19 cellular contexts compared by ENCODE assay signal in the genomic region with DNA sequence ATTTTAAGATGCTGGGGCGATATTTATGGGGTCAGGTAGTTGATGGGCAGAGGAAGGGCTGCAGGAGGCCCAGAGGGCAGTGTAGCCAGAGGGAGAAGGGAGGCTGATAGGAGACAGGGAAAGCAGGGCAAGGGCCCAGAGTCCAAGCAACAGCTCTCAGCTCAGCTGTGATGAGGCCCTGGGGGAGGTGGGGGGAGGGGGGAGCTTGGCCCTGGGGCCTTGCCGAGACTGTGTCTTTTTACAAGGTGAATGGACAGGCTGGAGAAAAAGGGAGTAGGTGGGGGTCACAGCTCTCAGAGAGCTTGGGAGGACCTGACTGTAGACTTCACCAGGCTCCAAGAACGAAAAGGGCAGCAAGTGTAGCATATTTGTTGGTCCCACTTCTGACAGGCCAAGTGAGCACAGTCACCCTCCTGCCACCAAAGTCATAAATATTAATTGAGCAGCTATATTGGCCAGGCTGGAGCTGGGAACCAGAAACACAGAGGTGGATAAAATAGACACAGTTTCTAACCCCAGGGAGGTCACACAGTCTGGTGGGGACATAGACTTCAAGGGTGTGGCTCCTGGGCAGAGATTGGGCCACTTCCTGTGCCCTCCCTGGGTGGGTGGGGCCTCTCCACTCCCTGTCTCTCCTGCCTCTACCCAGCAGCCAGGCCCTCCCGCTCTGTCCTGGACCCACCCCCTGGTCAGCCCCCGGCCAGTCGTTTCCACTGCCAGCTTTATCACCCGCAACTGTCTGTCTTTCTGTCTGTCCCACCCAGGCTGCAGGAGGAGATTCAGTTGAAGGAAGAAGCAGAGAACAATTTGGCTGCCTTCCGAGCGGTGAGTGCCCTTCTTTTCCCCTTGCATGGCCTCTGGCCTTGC. TPM values are rescaled to one million over a fixed set of nuclear protein-coding genes. Genes with fewer than 3 reads are reported as not detected.
DNase-seq lines count a peak whose midpoint lies in the region; ATAC-seq, FAIRE-seq and TF ChIP-seq lines count a peak whose summit lies in the region.
"Had no signal": no experiment of that assay in that cellular context is flagged by ENCODE, and none has a peak within 500 bp of the region (broad histone marks: within the 10 kb centered on the region; RNA-seq: fewer than 3 reads in every experiment).

No MANE protein-coding gene starts in this region.

- H3K9me3 Mint-ChIP-seq in activated naive CD8-positive, alpha-beta T cell treated with anti-CD3 and anti-CD28 coated beads, Interleukin-2, amount 10 ng/mL, durations not matched to agents 7 days and 5 days, result no peaks in the 10 kb centered on the region
- no peaks in the 10 kb centered on the region for H3K9me3 Mint-ChIP-seq in activated naive CD8-positive, alpha-beta T cell treated with anti-CD3 and anti-CD28 coated beads, Interleukin-2, amount 50 U/mL, for 24 hours
- H3K9me3 Mint-ChIP-seq in activated T-cell treated with anti-CD3 and anti-CD28 coated beads, Interleukin-2, amount 50 U/mL, for 4 hours, result no peaks in the 10 kb centered on the region
- H3K9me3 Mint-ChIP-seq: activated naive CD4-positive, alpha-beta T cell treated with anti-CD3 and anti-CD28 coated beads for 36 hours; memory B cell had no signal

- no peaks in the 10 kb centered on the region for H3K36me3 Mint-ChIP-seq in activated naive CD8-positive, alpha-beta T cell treated with anti-CD3 and anti-CD28 coated beads, Interleukin-2, amount 10 ng/mL, durations not matched to agents 7 days and 5 days
- no peaks in the 10 kb centered on the region for H3K36me3 Mint-ChIP-seq in activated naive CD8-positive, alpha-beta T cell treated with anti-CD3 and anti-CD28 coated beads, Interleukin-2, amount 50 U/mL, for 24 hours (ENCODE audit: low read depth)
- H3K36me3 Mint-ChIP-seq in activated T-cell treated with anti-CD3 and anti-CD28 coated beads, Interleukin-2, amount 50 U/mL, for 4 hours (ENCODE audit: insufficient read depth), result no peaks in the 10 kb centered on the region
- H3K36me3 Mint-ChIP-seq: activated CD8-positive, alpha-beta memory T cell treated with anti-CD3 and anti-CD28 coated beads, Interleukin-2, amount 10 ng/mL, durations not matched to agents 7 days and 5 days; memory B cell had no signal

- H3K27ac Mint-ChIP-seq in activated naive CD8-positive, alpha-beta T cell treated with anti-CD3 and anti-CD28 coated beads, Interleukin-2, amount 10 ng/mL, durations not matched to agents 7 days and 5 days, result no peak overlapping the region
- H3K27ac Mint-ChIP-seq in activated naive CD8-positive, alpha-beta T cell treated with anti-CD3 and anti-CD28 coated beads, Interleukin-2, amount 50 U/mL, for 24 hours, result no peak overlapping the region
- H3K27ac Mint-ChIP-seq: activated CD8-positive, alpha-beta memory T cell treated with anti-CD3 and anti-CD28 coated beads, Interleukin-2, amount 10 ng/mL, durations not matched to agents 7 days and 5 days; activated naive CD4-positive, alpha-beta T cell treated with anti-CD3 and anti-CD28 coated beads for 36 hours; memory B cell had no signal

- H3K4me2 ChIP-seq in osteoblast (ENCODE audit: insufficient read depth, low read length), result no peak overlapping the region

- intact Hi-C loops in heart right ventricle (cut with DNase I), result loop anchor here in 1 of 10 donors (2.0 kb wide), 1 partner anchor 15 kb away; no protein-coding TSS in a partner anchor

- no peak for DNase-seq in activated naive CD8-positive, alpha-beta T cell treated with anti-CD3 and anti-CD28 coated beads, Interleukin-2, amount 10 ng/mL, durations not matched to agents 7 days and 5 days
- DNase-seq in activated naive CD8-positive, alpha-beta T cell treated with anti-CD3 and anti-CD28 coated beads, Interleukin-2, amount 50 U/mL, for 24 hours, result no peak
- peak; percentile 55 to 79 for DNase-seq in heart right ventricle
- peak; percentile 53 for DNase-seq in osteoblast (ENCODE audit: insufficient read length, low spot score, missing footprints)
- DNase-seq in foreskin fibroblast, result no peak
- no peak for DNase-seq in D721Med (ENCODE audit: insufficient read length, low spot score)
- no peak for DNase-seq in activated T-cell treated with anti-CD3 and anti-CD28 coated beads, Interleukin-2, amount 50 U/mL, for 4 hours
- DNase-seq: activated CD8-positive, alpha-beta memory T cell treated with anti-CD3 and anti-CD28 coated beads, Interleukin-2, amount 10 ng/mL, durations not matched to agents 7 days and 5 days; activated naive CD4-positive, alpha-beta T cell treated with anti-CD3 and anti-CD28 coated beads for 36 hours; Calu3; caudate nucleus; NCI-H1417 treated with DMSO at 0.1 percent for 48 hours; substantia nigra had no signal

- peaks cover 2 to 28% (median 15%) of the 10 kb centered on the region in 9 donors for H3K4me1 ChIP-seq in heart right ventricle
- H3K4me1 ChIP-seq in osteoblast (ENCODE audit: insufficient read depth, low read length), result peaks cover 14% of the 10 kb centered on the region

- POLR2A ChIA-PET in activated naive CD8-positive, alpha-beta T cell treated with anti-CD3 and anti-CD28 coated beads, Interleukin-2, amount 10 ng/mL, durations not matched to agents 7 days and 5 days (lab: Charles Lee), result no interaction called here

- peaks cover 0 to 47% (median 8%) of the 10 kb centered on the region in 9 donors for H3K36me3 ChIP-seq in heart right ventricle
- H3K36me3 ChIP-seq in osteoblast (ENCODE audit: insufficient read depth, low read length), result no peaks in the 10 kb centered on the region
- H3K36me3 ChIP-seq: SJSA1 had no signal

- H3K4me1 Mint-ChIP-seq in activated naive CD8-positive, alpha-beta T cell treated with anti-CD3 and anti-CD28 coated beads, Interleukin-2, amount 10 ng/mL, durations not matched to agents 7 days and 5 days, result peaks cover 2% of the 10 kb centered on the region
- H3K4me1 Mint-ChIP-seq in activated naive CD8-positive, alpha-beta T cell treated with anti-CD3 and anti-CD28 coated beads, Interleukin-2, amount 50 U/mL, for 24 hours, result no peaks in the 10 kb centered on the region
- H3K4me1 Mint-ChIP-seq in activated T-cell treated with anti-CD3 and anti-CD28 coated beads, Interleukin-2, amount 50 U/mL, for 4 hours (ENCODE audit: low read depth), result no peaks in the 10 kb centered on the region
- H3K4me1 Mint-ChIP-seq: activated CD8-positive, alpha-beta memory T cell treated with anti-CD3 and anti-CD28 coated beads, Interleukin-2, amount 10 ng/mL, durations not matched to agents 7 days and 5 days; memory B cell had no signal

- TF ChIP-seq CTCF in heart right ventricle (IDR thresholded peaks at IDR 0.05), result no peak
- TF ChIP-seq CTCF in osteoblast (IDR thresholded peaks at IDR 0.05; ENCODE audit: extremely low read depth, low read depth, low read length), result no peak
- no peak for TF ChIP-seq CTCF in foreskin fibroblast (IDR thresholded peaks at IDR 0.05; ENCODE audit: low read depth, low read length)
- no peak for TF ChIP-seq CTCF in D721Med (IDR thresholded peaks at IDR 0.05; ENCODE audit: insufficient read depth, missing control alignments)

- 41 to 47% methylated on average over 8 of the region's 9 CpGs for WGBS in heart right ventricle, 2 donors

- H3K9me3 ChIP-seq in heart right ventricle, result no peaks in the 10 kb centered on the region
- H3K9me3 ChIP-seq in osteoblast (ENCODE audit: low read depth, low read length), result no peaks in the 10 kb centered on the region
- H3K9me3 ChIP-seq: SJSA1 had no signal

- no peaks in the 10 kb centered on the region for H4K20me1 ChIP-seq in osteoblast (ENCODE audit: insufficient read depth, low read length)

- peak overlapping the region; percentile 82 to 98 (median 95) for H3K27ac ChIP-seq in heart right ventricle
- no peak overlapping the region for H3K27ac ChIP-seq in osteoblast (ENCODE audit: low read depth, low read length)
- H3K27ac ChIP-seq: epithelial cell of prostate, SJSA1, VCaP had no signal

- H2AFZ ChIP-seq in osteoblast (ENCODE audit: low read length), result no peak overlapping the region

- peak; percentile 32 for ATAC-seq in activated naive CD8-positive, alpha-beta T cell treated with anti-CD3 and anti-CD28 coated beads, Interleukin-2, amount 10 ng/mL, durations not matched to agents 7 days and 5 days (ENCODE audit: low read depth)
- no peak for ATAC-seq in activated naive CD8-positive, alpha-beta T cell treated with anti-CD3 and anti-CD28 coated beads, Interleukin-2, amount 50 U/mL, for 24 hours
- ATAC-seq in heart right ventricle (peak; percentile 46 to 70 (median 65)), HG03439 (IDR thresholded peaks at IDR 0.05; ENCODE audit: unreplicated experiment) (no peak)
- no peak for ATAC-seq in activated T-cell treated with anti-CD3 and anti-CD28 coated beads, Interleukin-2, amount 50 U/mL, for 4 hours
- ATAC-seq: activated CD8-positive, alpha-beta memory T cell treated with anti-CD3 and anti-CD28 coated beads, Interleukin-2, amount 10 ng/mL, durations not matched to agents 7 days and 5 days had no signal

- H3K79me2 ChIP-seq in osteoblast (ENCODE audit: insufficient read depth, low read length), result no peaks in the 10 kb centered on the region

- peaks cover 0 to 45% (median 24%) of the 10 kb centered on the region in 7 donors for H3K27me3 ChIP-seq in heart right ventricle
- peaks cover 6% of the 10 kb centered on the region for H3K27me3 ChIP-seq in osteoblast (ENCODE audit: insufficient read depth, low read length)

- no peak overlapping the region for H3K4me3 Mint-ChIP-seq in activated naive CD8-positive, alpha-beta T cell treated with anti-CD3 and anti-CD28 coated beads, Interleukin-2, amount 10 ng/mL, durations not matched to agents 7 days and 5 days
- no peak overlapping the region for H3K4me3 Mint-ChIP-seq in activated naive CD8-positive, alpha-beta T cell treated with anti-CD3 and anti-CD28 coated beads, Interleukin-2, amount 50 U/mL, for 24 hours
- H3K4me3 Mint-ChIP-seq in activated T-cell treated with anti-CD3 and anti-CD28 coated beads, Interleukin-2, amount 50 U/mL, for 4 hours, result no peak overlapping the region
- H3K4me3 Mint-ChIP-seq: activated CD8-positive, alpha-beta memory T cell treated with anti-CD3 and anti-CD28 coated beads, Interleukin-2, amount 10 ng/mL, durations not matched to agents 7 days and 5 days; activated naive CD4-positive, alpha-beta T cell treated with anti-CD3 and anti-CD28 coated beads for 36 hours; memory B cell had no signal

- no peak for FAIRE-seq in D721Med (lab: Jason Lieb, UNC)

- H3K27me3 Mint-ChIP-seq in activated naive CD8-positive, alpha-beta T cell treated with anti-CD3 and anti-CD28 coated beads, Interleukin-2, amount 10 ng/mL, durations not matched to agents 7 days and 5 days, result peaks cover 41% of the 10 kb centered on the region
- peaks cover 39% of the 10 kb centered on the region for H3K27me3 Mint-ChIP-seq in activated naive CD8-positive, alpha-beta T cell treated with anti-CD3 and anti-CD28 coated beads, Interleukin-2, amount 50 U/mL, for 24 hours
- peaks cover 36% of the 10 kb centered on the region for H3K27me3 Mint-ChIP-seq in activated T-cell treated with anti-CD3 and anti-CD28 coated beads, Interleukin-2, amount 50 U/mL, for 4 hours (ENCODE audit: low read depth)

- peak overlapping the region; percentile 43 to 74 (median 59) for H3K4me3 ChIP-seq in heart right ventricle
- H3K4me3 ChIP-seq in osteoblast (ENCODE audit: insufficient read depth, low read length), result no peak overlapping the region
- no peak overlapping the region for H3K4me3 ChIP-seq in foreskin fibroblast (ENCODE audit: low read depth in 1 of 2, low read length in 2 of 2)
- H3K4me3 ChIP-seq: SJSA1 had no signal

RNA-seq across cellular contexts. Expression of a gene that starts 1.4 kb away (rescaled TPM):
- not detected for total RNA-seq in activated naive CD8-positive, alpha-beta T cell treated with anti-CD3 and anti-CD28 coated beads, Interleukin-2, amount 10 ng/mL, durations not matched to agents 7 days and 5 days
- over 10,000 TPM; 12,560 to 18,019 (median 15,816) TPM for total RNA-seq in heart right ventricle
- over 10,000 TPM; 13,697 to 18,010 TPM for polyA plus RNA-seq in heart right ventricle
- 0.72 and 1.2 TPM in 2 replicates for total RNA-seq in osteoblast
- total RNA-seq in activated T-cell treated with anti-CD3 and anti-CD28 coated beads, Interleukin-2, amount 50 U/mL, for 4 hours, result under 1 TPM; 0.49 to 0.61 (median 0.58) TPM
- total RNA-seq: A673; activated CD8-positive, alpha-beta memory T cell treated with anti-CD3 and anti-CD28 coated beads, Interleukin-2, amount 10 ng/mL, durations not matched to agents 7 days and 5 days; activated naive CD4-positive, alpha-beta T cell treated with anti-CD3 and anti-CD28 coated beads for 36 hours; Calu3 had no signal

RNA-seq across cellular contexts. Expression of a gene that starts 15.1 kb away (rescaled TPM):
- total RNA-seq in activated naive CD8-positive, alpha-beta T cell treated with anti-CD3 and anti-CD28 coated beads, Interleukin-2, amount 10 ng/mL, durations not matched to agents 7 days and 5 days, result 10 to 100 TPM; 18.1 to 23.6 TPM
- total RNA-seq in heart right ventricle (100 to 1,000 TPM in 9 of 10 donors, 10 to 100 TPM in 1; 97.2 to 151 (median 120) TPM), osteoblast (24.2 and 26.4 TPM in 2 replicates)
- polyA plus RNA-seq in heart right ventricle, result 100 to 1,000 TPM in 1 of 2 donors, 10 to 100 TPM in 1; 62.9 to 130 TPM
- total RNA-seq in activated T-cell treated with anti-CD3 and anti-CD28 coated beads, Interleukin-2, amount 50 U/mL, for 4 hours, result 1 to 10 TPM in 1 of 3 donors, under 1 TPM in 2; 0.74 to 2.1 (median 0.79) TPM

RNA-seq across cellular contexts. Expression of a gene that starts 31.9 kb away (rescaled TPM):
- 10 to 100 TPM; 63.2 to 69.0 TPM for total RNA-seq in activated naive CD8-positive, alpha-beta T cell treated with anti-CD3 and anti-CD28 coated beads, Interleukin-2, amount 10 ng/mL, durations not matched to agents 7 days and 5 days
- total RNA-seq in heart right ventricle (100 to 1,000 TPM in 1 of 10 donors, 10 to 100 TPM in 9; 56.1 to 110 (median 74.0) TPM), osteoblast (60.7 and 67.3 TPM in 2 replicates)
- 10 to 100 TPM; 56.3 to 68.5 TPM for polyA plus RNA-seq in heart right ventricle
- 100 to 1,000 TPM; 187 to 222 (median 221) TPM for total RNA-seq in activated T-cell treated with anti-CD3 and anti-CD28 coated beads, Interleukin-2, amount 50 U/mL, for 4 hours

Comparison
In these comparisons a context has a peak if more than half of its experiments do, and no peak if none do; other contexts are left out.
1. ATAC-seq: peak in activated naive CD8-positive, alpha-beta T cell treated with anti-CD3 and anti-CD28 coated beads, Interleukin-2, amount 10 ng/mL, durations not matched to agents 7 days and 5 days (single experiment) and heart right ventricle (8 of 8); none in activated naive CD8-positive, alpha-beta T cell treated with anti-CD3 and anti-CD28 coated beads, Interleukin-2, amount 50 U/mL, for 24 hours (single experiment), activated T-cell treated with anti-CD3 and anti-CD28 coated beads, Interleukin-2, amount 50 U/mL, for 4 hours (0 of 2) and HG03439 (single experiment).
2. DNase-seq: peak in heart right ventricle (2 of 2) and osteoblast (single experiment); none in activated naive CD8-positive, alpha-beta T cell treated with anti-CD3 and anti-CD28 coated beads, Interleukin-2, amount 10 ng/mL, durations not matched to agents 7 days and 5 days (single experiment), activated naive CD8-positive, alpha-beta T cell treated with anti-CD3 and anti-CD28 coated beads, Interleukin-2, amount 50 U/mL, for 24 hours (single experiment), foreskin fibroblast (0 of 2), D721Med (single experiment) and activated T-cell treated with anti-CD3 and anti-CD28 coated beads, Interleukin-2, amount 50 U/mL, for 4 hours (single experiment).
3. H3K4me3 ChIP-seq: peak in heart right ventricle (10 of 10); none in osteoblast (single experiment) and foreskin fibroblast (0 of 2).
4. RNA of a gene that starts 1.4 kb away (total RNA-seq): 12,560 to 18,019 TPM in heart right ventricle; 0.72 to 1.2 TPM in osteoblast, 0.49 to 0.61 TPM in activated T-cell treated with anti-CD3 and anti-CD28 coated beads, Interleukin-2, amount 50 U/mL, for 4 hours and not detected in activated naive CD8-positive, alpha-beta T cell treated with anti-CD3 and anti-CD28 coated beads, Interleukin-2, amount 10 ng/mL, durations not matched to agents 7 days and 5 days; every median in the first group is over 1,000 times any median in the second.